7 cellular contexts compared by ENCODE assay signal in the genomic region with DNA sequence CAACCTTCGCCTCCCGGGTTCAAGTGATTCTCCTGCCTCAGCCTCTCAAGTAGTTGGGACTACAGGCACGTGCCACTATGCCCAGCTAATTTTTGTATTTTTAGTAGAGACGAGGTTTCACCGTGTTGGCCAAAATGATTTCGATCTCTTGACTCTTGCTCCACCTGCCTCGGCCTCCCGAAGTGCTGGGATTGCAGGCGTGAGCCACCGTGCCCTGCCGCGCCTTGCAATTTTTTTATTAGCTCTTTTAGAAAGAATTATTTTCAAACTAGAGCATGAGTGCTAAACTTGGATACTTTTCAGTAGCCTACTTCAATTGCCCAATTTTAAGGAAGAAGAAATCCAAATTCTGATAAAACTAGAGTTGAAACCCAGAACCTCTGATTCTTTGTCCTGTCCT. TPM values are rescaled to one million over a fixed set of nuclear protein-coding genes. Genes with fewer than 3 reads are reported as not detected.
DNase-seq lines count a peak whose midpoint lies in the region; ATAC-seq, FAIRE-seq and TF ChIP-seq lines count a peak whose summit lies in the region.
"Not testable (repeated sequence)": the region's sequence is repeated elsewhere in the genome, so short reads cannot be mapped to it uniquely, and the experiment has no call there.

No MANE protein-coding gene starts in this region.

- not testable (repeated sequence) for H3K27me3 Mint-ChIP-seq in CD4-positive, alpha-beta T cell; activated T-cell treated with anti-CD3 and anti-CD28 coated beads, Interleukin-2, amount 50 U/mL, for 24 hours
- H3K27me3 Mint-ChIP-seq in immature natural killer cell (ENCODE audit: low read depth in 3 of 3) = peaks cover 3 to 11% (median 7%) of the 10 kb centered on the region in 3 donors
- peaks cover 12% of the 10 kb centered on the region for H3K27me3 Mint-ChIP-seq in nephron (ENCODE audit: low read depth)

- not testable (repeated sequence) for TF ChIP-seq CTCF in CD4-positive, alpha-beta T cell (IDR thresholded peaks at IDR 0.05); HCT116 (IDR thresholded peaks at IDR 0.05 in 2 of 3, conservative IDR thresholded peaks at IDR 0.05 in 1 of 3; ENCODE audit: borderline replicate concordance in 1 of 3, insufficient read depth in 1 of 3, low read depth in 2 of 3, low read length in 2 of 3); PC-3 (conservative IDR thresholded peaks at IDR 0.05; ENCODE audit: low read depth, low read length); GM12878 (IDR thresholded peaks at IDR 0.05 in 2 of 3, conservative IDR thresholded peaks at IDR 0.05 in 1 of 3; ENCODE audit: control insufficient read depth in 2 of 3, extremely low read depth in 1 of 3, insufficient read depth in 1 of 3, low read depth in 3 of 3, low read length in 3 of 3); nephron (IDR thresholded peaks at IDR 0.05; ENCODE audit: unreplicated experiment in 3 of 3)

- H3K27ac Mint-ChIP-seq in CD4-positive, alpha-beta T cell; nephron: not testable (repeated sequence)
- peak overlapping the region; percentile 9 for H3K27ac Mint-ChIP-seq in activated T-cell treated with anti-CD3 and anti-CD28 coated beads, Interleukin-2, amount 50 U/mL, for 24 hours
- H3K27ac Mint-ChIP-seq in immature natural killer cell = peak overlapping the region in 1 of 6 donors; percentile 12

- POLR2A ChIA-PET in CD4-positive, alpha-beta T cell (lab: Charles Lee) = interaction anchor here (5.4 kb wide), 1 partner anchor 627 kb away, joined by 106 read pairs; a partner anchor contains a TSS
- POLR2A ChIA-PET in HCT116 (lab: Charles Lee) = not testable (repeated sequence)
- POLR2A ChIA-PET in PC-3 (lab: Charles Lee; ENCODE audit: unreplicated experiment) = interaction anchor here (0.6 kb wide), 1 partner anchor 242 kb away, joined by 9 read pairs; no protein-coding TSS in a partner anchor
- POLR2A ChIA-PET in GM12878 (lab: Charles Lee) = interaction anchor here (0.6 kb wide), 1 partner anchor 1810 kb away, joined by 4 read pairs; no protein-coding TSS in a partner anchor

- peaks cover 74% of the 10 kb centered on the region for H3K79me2 ChIP-seq in HCT116 (ENCODE audit: insufficient read depth, low read length)
- H3K79me2 ChIP-seq in PC-3 (ENCODE audit: low read length) = peaks cover 74% of the 10 kb centered on the region
- H3K79me2 ChIP-seq in GM12878 (ENCODE audit: control insufficient read depth, insufficient read depth, low read length) = peaks cover 71% of the 10 kb centered on the region

- H3K9me3 ChIP-seq in CD4-positive, alpha-beta T cell (ENCODE audit: control insufficient read depth, low read length); HCT116 (ENCODE audit: control insufficient read depth in 1 of 2, insufficient read depth in 1 of 2, low read depth in 1 of 2, low read length in 2 of 2); PC-3 (ENCODE audit: low read length); GM12878 (replicated peaks; ENCODE audit: control insufficient read depth, insufficient read depth, low read length): not testable (repeated sequence)

- peaks cover 67% of the 10 kb centered on the region for H3K4me1 Mint-ChIP-seq in CD4-positive, alpha-beta T cell (ENCODE audit: low read depth)
- peaks cover 69% of the 10 kb centered on the region for H3K4me1 Mint-ChIP-seq in activated T-cell treated with anti-CD3 and anti-CD28 coated beads, Interleukin-2, amount 50 U/mL, for 24 hours (ENCODE audit: low read depth)
- H3K4me1 Mint-ChIP-seq in immature natural killer cell = peaks cover 53 to 67% of the 10 kb centered on the region in 2 donors
- peaks cover 44% of the 10 kb centered on the region for H3K4me1 Mint-ChIP-seq in nephron

- TF ChIP-seq POLR2A in HCT116 (IDR thresholded peaks at IDR 0.05; ENCODE audit: borderline replicate concordance, extremely low read depth, insufficient read depth, insufficient read length); GM12878 (IDR thresholded peaks at IDR 0.05; ENCODE audit: low read depth, low read length): not testable (repeated sequence)

- H3K4me2 ChIP-seq in HCT116 (ENCODE audit: low read length); PC-3 (ENCODE audit: low read length); GM12878 (ENCODE audit: control insufficient read depth, insufficient read depth): not testable (repeated sequence)

- RAD21 ChIA-PET in HCT116 (lab: Charles Lee; ENCODE audit: low non-redundant PET in 1 of 2, low total read pairs in 2 of 2, uncharacterized antibody in 2 of 2, unreplicated experiment in 2 of 2); GM12878 (lab: Charles Lee; ENCODE audit: unreplicated experiment): not testable (repeated sequence)

- H3K4me3 Mint-ChIP-seq in CD4-positive, alpha-beta T cell = peak overlapping the region; percentile 18
- H3K4me3 Mint-ChIP-seq in activated T-cell treated with anti-CD3 and anti-CD28 coated beads, Interleukin-2, amount 50 U/mL, for 24 hours = not testable (repeated sequence)
- H3K4me3 Mint-ChIP-seq in immature natural killer cell = peak overlapping the region in 3 of 5 donors; percentile 4 to 16 (median 15)
- peak overlapping the region; percentile 36 to 64 (median 44) for H3K4me3 Mint-ChIP-seq in nephron

- not testable (repeated sequence) for H3K27me3 ChIP-seq in CD4-positive, alpha-beta T cell (ENCODE audit: control insufficient read depth, insufficient read depth, low read length); HCT116 (ENCODE audit: insufficient read depth, low read length); PC-3 (ENCODE audit: low read length); GM12878 (replicated peaks in 1 of 2; ENCODE audit: control insufficient read depth in 2 of 2, insufficient read depth in 2 of 2, low read length in 1 of 2)

- H3F3A ChIP-seq in PC-3 (ENCODE audit: low read length, unreplicated experiment) = not testable (repeated sequence)

- H3K4me3 ChIP-seq in HCT116 (replicated peaks in 1 of 2; ENCODE audit: low read depth in 1 of 2, low read length in 2 of 2); PC-3 (ENCODE audit: low read length); GM12878: not testable (repeated sequence)

- SMC1A ChIA-PET in GM12878 (lab: Charles Lee; ENCODE audit: uncharacterized antibody, unreplicated experiment) = not testable (repeated sequence)

- TF ChIP-seq RAD21 in HCT116 (IDR thresholded peaks at IDR 0.05; ENCODE audit: low read depth); GM12878 (IDR thresholded peaks at IDR 0.05; ENCODE audit: insufficient read depth, low read depth, low read length): not testable (repeated sequence)

- not testable (repeated sequence) for FAIRE-seq in GM12878 (lab: Jason Lieb, UNC)

- not testable (repeated sequence) for TF ChIP-seq EP300 in GM12878 (IDR thresholded peaks at IDR 0.05; ENCODE audit: borderline replicate concordance in 1 of 2, control insufficient read depth in 1 of 2, low read depth in 2 of 2, low read length in 2 of 2)

- H3K27ac ChIP-seq in CD4-positive, alpha-beta T cell (ENCODE audit: low read depth, low read length); HCT116 (ENCODE audit: low read depth, low read length); PC-3 (ENCODE audit: low read length); GM12878 (ENCODE audit: control insufficient read depth, insufficient read depth): not testable (repeated sequence)

- DNase-seq in CD4-positive, alpha-beta T cell; HCT116 (ENCODE audit: low read depth, low spot score); PC-3; activated T-cell treated with anti-CD3 and anti-CD28 coated beads, Interleukin-2, amount 50 U/mL, for 24 hours; GM12878 (ENCODE audit: low read depth, low spot score); immature natural killer cell: not testable (repeated sequence)

- CTCF ChIA-PET in CD4-positive, alpha-beta T cell (lab: Charles Lee) = interaction anchor here (0.6 kb wide), 1 partner anchor 656 kb away, joined by 6 read pairs; no protein-coding TSS in a partner anchor
- CTCF ChIA-PET in HCT116 (lab: Charles Lee); PC-3 (lab: Charles Lee); GM12878 (lab: Yijun Ruan, JAX): not testable (repeated sequence)

- H4K20me1 ChIP-seq in HCT116 (ENCODE audit: insufficient read depth) (peaks cover 18% of the 10 kb centered on the region; the same call in 1 of the 2 replicates), PC-3 (ENCODE audit: low read length) (peaks cover 68% of the 10 kb centered on the region)
- not testable (repeated sequence) for H4K20me1 ChIP-seq in GM12878 (ENCODE audit: control insufficient read depth, insufficient read depth)

- not testable (repeated sequence) for H3K36me3 ChIP-seq in HCT116 (ENCODE audit: control insufficient read depth in 1 of 2, insufficient read depth in 2 of 2, low read length in 2 of 2); PC-3 (ENCODE audit: low read depth, low read length); GM12878 (ENCODE audit: control insufficient read depth in 2 of 2, insufficient read depth in 2 of 2, low read length in 1 of 2)

- H2AFZ ChIP-seq in HCT116 (ENCODE audit: low read depth, low read length, poor library complexity, severe bottlenecking); PC-3 (ENCODE audit: low read length); GM12878 (ENCODE audit: control insufficient read depth, low read depth, low read length): not testable (repeated sequence)

- peaks cover 24% of the 10 kb centered on the region for H3K36me3 Mint-ChIP-seq in CD4-positive, alpha-beta T cell (ENCODE audit: low read depth)
- H3K36me3 Mint-ChIP-seq in activated T-cell treated with anti-CD3 and anti-CD28 coated beads, Interleukin-2, amount 50 U/mL, for 24 hours (ENCODE audit: low read depth) = peaks cover 19% of the 10 kb centered on the region
- H3K36me3 Mint-ChIP-seq in immature natural killer cell = not testable (repeated sequence)
- H3K36me3 Mint-ChIP-seq in nephron (ENCODE audit: low read depth) = peaks cover 12% of the 10 kb centered on the region

- ATAC-seq in CD4-positive, alpha-beta T cell (ENCODE audit: poor library complexity); HCT116; PC-3; GM12878: not testable (repeated sequence)

- not testable (repeated sequence) for H3K9me3 Mint-ChIP-seq in CD4-positive, alpha-beta T cell; activated T-cell treated with anti-CD3 and anti-CD28 coated beads, Interleukin-2, amount 50 U/mL, for 24 hours; immature natural killer cell; nephron

- in situ Hi-C loops in GM12878 (cut with MboI) = not testable (repeated sequence)

- 96% methylated on average over 12 of the region's 12 CpGs for WGBS in GM12878 (ENCODE audit: insufficient coverage, insufficient replicate concordance, low lambda C conversion rate, missing lambda C conversion rate)

- TSS peak; percentile 6 for BruUV-seq in HCT116 (replicated peaks; lab: Mats Ljungman, UMichigan)
- TSS peak; percentile 2 for BruUV-seq in PC-3 (replicated peaks; lab: Mats Ljungman, UMichigan)
- BruUV-seq in GM12878 (replicated peaks; lab: Mats Ljungman, UMichigan) = not testable (repeated sequence)

- intact Hi-C loops in CD4-positive, alpha-beta T cell (cut with DNase I, micrococcal nuclease) = loop anchor here (5.0 to 10.0 kb wide), 7 partner anchors 47 to 935 kb away; a partner anchor contains a TSS
- intact Hi-C loops in HCT116 (cut with micrococcal nuclease) = not testable (repeated sequence)
- intact Hi-C loops in PC-3 (cut with micrococcal nuclease) (loop anchor here (5.0 to 10.0 kb wide), 2 partner anchors 227 to 625 kb away; a partner anchor contains a TSS), GM12878 (cut with micrococcal nuclease; ENCODE audit: unreplicated experiment) (loop anchor here (5.0 to 10.0 kb wide), 5 partner anchors 75 to 713 kb away; a partner anchor contains a TSS)

- not testable (repeated sequence) for H3K9ac ChIP-seq in HCT116 (ENCODE audit: low read length); PC-3 (ENCODE audit: low read length); GM12878 (ENCODE audit: control insufficient read depth, insufficient read depth, low read length)

- H3K4me1 ChIP-seq in HCT116 (ENCODE audit: control insufficient read depth in 1 of 2, insufficient read depth in 2 of 2, low read length in 2 of 2) = peaks cover 17 to 24% of the 10 kb centered on the region in 2 experiments
- peaks cover 15% of the 10 kb centered on the region for H3K4me1 ChIP-seq in PC-3 (ENCODE audit: insufficient read depth, low read length)
- peaks cover 18% of the 10 kb centered on the region for H3K4me1 ChIP-seq in GM12878 (ENCODE audit: control insufficient read depth, insufficient read depth, low read length)

- not testable (repeated sequence) for H3K9me2 ChIP-seq in HCT116 (ENCODE audit: insufficient read depth); PC-3 (replicated peaks; ENCODE audit: low read length)

RNA-seq across cellular contexts. Expression of a gene that starts 3.2 kb away (rescaled TPM):
- 10 to 100 TPM; 79.6 to 85.5 TPM for total RNA-seq in CD4-positive, alpha-beta T cell
- total RNA-seq in HCT116 (2021; ENCODE audit: unreplicated experiment) = 19.6 TPM
- polyA plus RNA-seq in HCT116 (2012) = 9.4 and 10.9 TPM in 2 replicates
- 16.8 and 20.6 TPM in 2 replicates for total RNA-seq in PC-3 (2014; rRNA removed)
- total RNA-seq in GM12878 (2013; cell fraction: nucleolus; rRNA removed) = 65.4 and 68.5 TPM in 2 replicates
- 14.4 and 14.6 TPM in 2 replicates for total RNA-seq in GM12878 (2014; rRNA removed)
- 16.5 and 16.7 TPM in 2 replicates for total RNA-seq in GM12878 (2014; rRNA removed; fragmentation: Illumina TruSeq; extraction: Trizol)
- 14.8 and 16.1 TPM in 2 replicates for total RNA-seq in GM12878 (2021)
- polyA plus RNA-seq in GM12878 (2011; ENCODE audit: low read depth) = 7.6 TPM
- 14.8 and 17.2 TPM in 2 replicates for polyA plus RNA-seq in GM12878 (2011; rRNA removed)
- 7.0 and 8.5 TPM in 2 replicates for polyA plus RNA-seq in GM12878 (2011; cell fraction: cytosol; rRNA removed)
- 11.1 and 12.5 TPM in 2 replicates for polyA plus RNA-seq in GM12878 (2011; cell fraction: nucleus; rRNA removed)
- 8.2 and 10.7 TPM in 2 replicates for polyA plus RNA-seq in GM12878 (2012)
- polyA plus RNA-seq in GM12878 (2014; fragmentation: Illumina TruSeq; extraction: Trizol) = 13.6 and 18.5 TPM in 2 replicates
- 1 to 10 TPM; 2.0 to 2.6 TPM for polyA plus RNA-seq in GM12878 (2014; fragmentation: Nextera tagmentation; extraction: Ambion mirVana)
- 7.0 and 7.9 TPM in 2 replicates for polyA plus RNA-seq in GM12878 (2014; rRNA removed)
- polyA plus RNA-seq in GM12878 (2016; fragmentation: Nextera tagmentation; extraction: Ambion mirVana) = 1 to 10 TPM; 3.0 to 3.5 TPM
- 21.8 and 35.7 TPM in 2 replicates for polyA minus RNA-seq in GM12878 (2011; rRNA and poly(A)+ RNA removed)
- polyA minus RNA-seq in GM12878 (2011; cell fraction: cytosol; rRNA and poly(A)+ RNA removed) = 7.1 and 7.2 TPM in 2 replicates
- 23.3 and 46.1 TPM in 2 replicates for polyA minus RNA-seq in GM12878 (2011; cell fraction: nucleus; rRNA and poly(A)+ RNA removed)
- polyA plus RNA-seq in immature natural killer cell = 1 to 10 TPM; 1.8 to 2.8 (median 2.8) TPM
